2 cellular contexts compared by ENCODE assay signal in the genomic region with DNA sequence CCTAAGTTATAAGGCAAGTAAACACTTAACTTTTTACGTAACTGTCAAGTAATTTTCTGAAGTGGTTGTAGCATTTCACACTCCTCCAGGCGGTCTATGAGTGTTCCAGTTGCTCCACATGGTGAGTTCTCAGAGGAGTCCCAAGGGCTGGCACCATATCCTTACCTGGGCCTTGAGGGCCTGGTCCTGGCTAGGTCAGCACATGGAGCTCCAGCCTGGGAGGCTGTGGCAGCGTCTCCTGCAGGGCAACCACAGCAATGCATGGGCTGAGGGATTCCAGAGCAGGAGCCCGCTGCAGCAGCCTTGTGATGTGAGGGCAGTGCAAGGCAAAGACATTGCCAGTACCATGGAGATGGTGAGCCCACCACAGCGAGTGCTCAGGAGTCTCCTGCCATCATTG.
TF ChIP-seq lines count a peak whose summit lies in the region.

No MANE protein-coding gene starts in this region.

TF ChIP-seq in HEK293T, 16 proteins besides CTCF, POLR2A, EP300 and RAD21:
- TF ChIP-seq NFRKB (IDR thresholded peaks at IDR 0.05) (no peak), LEF1 (IDR thresholded peaks at IDR 0.05; ENCODE audit: borderline replicate concordance) (no peak), ELF4 (IDR thresholded peaks at IDR 0.05) (no peak), SUZ12 (IDR thresholded peaks at IDR 0.05) (no peak), ARNT (IDR thresholded peaks at IDR 0.05) (no peak), L3MBTL2 (conservative IDR thresholded peaks at IDR 0.05) (no peak), BHLHE40 (IDR thresholded peaks at IDR 0.05; ENCODE audit: borderline replicate concordance) (no peak), ZNF384 (IDR thresholded peaks at IDR 0.05) (no peak), SP1 (IDR thresholded peaks at IDR 0.05) (no peak), FOXA1 (IDR thresholded peaks at IDR 0.05) (no peak), TARDBP (IDR thresholded peaks at IDR 0.05) (no peak)
- TF ChIP-seq, protein P1, sequence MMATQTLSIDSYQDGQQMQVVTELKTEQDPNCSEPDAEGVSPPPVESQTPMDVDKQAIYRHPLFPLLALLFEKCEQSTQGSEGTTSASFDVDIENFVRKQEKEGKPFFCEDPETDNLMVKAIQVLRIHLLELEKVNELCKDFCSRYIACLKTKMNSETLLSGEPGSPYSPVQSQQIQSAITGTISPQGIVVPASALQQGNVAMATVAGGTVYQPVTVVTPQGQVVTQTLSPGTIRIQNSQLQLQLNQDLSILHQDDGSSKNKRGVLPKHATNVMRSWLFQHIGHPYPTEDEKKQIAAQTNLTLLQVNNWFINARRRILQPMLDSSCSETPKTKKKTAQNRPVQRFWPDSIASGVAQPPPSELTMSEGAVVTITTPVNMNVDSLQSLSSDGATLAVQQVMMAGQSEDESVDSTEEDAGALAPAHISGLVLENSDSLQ (IDR thresholded peaks at IDR 0.05) = no peak

TF ChIP-seq in K562, 482 proteins besides CTCF, POLR2A, EP300 and RAD21:
- TF ChIP-seq MLX (CRISPR knock-in tag; conservative IDR thresholded peaks at IDR 0.05) (no peak), ZBTB26 (CRISPR knock-in tag; IDR thresholded peaks at IDR 0.05) (no peak), HDGF (IDR thresholded peaks at IDR 0.05) (no peak), GTF2B (IDR thresholded peaks at IDR 0.05; ENCODE audit: extremely low read depth, insufficient read length) (no peak), AFF4 (CRISPR knock-in tag; IDR thresholded peaks at IDR 0.05) (no peak), KLF13 (tag; IDR thresholded peaks at IDR 0.05; ENCODE audit: borderline replicate concordance, low read depth) (no peak), SRSF9 (IDR thresholded peaks at IDR 0.05; ENCODE audit: borderline replicate concordance, low read depth, low read length) (no peak), NFYB (IDR thresholded peaks at IDR 0.05; ENCODE audit: extremely low read depth, insufficient read length) (no peak), XRCC3 (IDR thresholded peaks at IDR 0.05) (no peak), E2F4 (CRISPR knock-in tag; IDR thresholded peaks at IDR 0.05; ENCODE audit: low read depth) (no peak), CBX2 (IDR thresholded peaks at IDR 0.05; ENCODE audit: insufficient read depth, low read length, poor library complexity, severe bottlenecking) (no peak), FOXP1 (CRISPR knock-in tag; IDR thresholded peaks at IDR 0.05) (no peak), ZNF395 (CRISPR knock-in tag; IDR thresholded peaks at IDR 0.05) (no peak), ZNF12 (CRISPR knock-in tag; IDR thresholded peaks at IDR 0.05) (no peak), ZNF75A (CRISPR knock-in tag; IDR thresholded peaks at IDR 0.05) (no peak), ZNF431 (CRISPR knock-in tag; IDR thresholded peaks at IDR 0.05) (no peak), NR1H2 (CRISPR knock-in tag; IDR thresholded peaks at IDR 0.05) (no peak), XRCC5 (IDR thresholded peaks at IDR 0.05; ENCODE audit: low read depth, low read length) (no peak), CLOCK (CRISPR knock-in tag; IDR thresholded peaks at IDR 0.05; ENCODE audit: borderline replicate concordance) (no peak)
